13 cellular contexts compared by ENCODE assay signal in genomic region chr6:48766349-48766748, GRCh38.
A peak's percentile ranks its signal among the peaks of the same experiment; 100 is the strongest.
DNase-seq lines count a peak whose midpoint lies in the region; TF ChIP-seq lines count a peak whose summit lies in the region.
"Had no signal": no experiment of that assay in that cellular context is flagged by ENCODE, and none has a peak within 500 bp of the region (broad histone marks: within the 10 kb centered on the region; RNA-seq: fewer than 3 reads in every experiment).

No MANE protein-coding gene starts in this region.

- no peaks in the 10 kb centered on the region for H3K27me3 ChIP-seq in Karpas-422 (ENCODE audit: low read length)
- H3K27me3 ChIP-seq: BLaER1, body of pancreas had no signal

- H3K9me2 ChIP-seq in Karpas-422 (replicated peaks; ENCODE audit: insufficient read depth, low read length), result no peaks in the 10 kb centered on the region

- no peaks in the 10 kb centered on the region for H3K9me3 ChIP-seq in Karpas-422 (ENCODE audit: low read length)
- H3K9me3 ChIP-seq: BLaER1, body of pancreas had no signal

- no peaks in the 10 kb centered on the region for H3K36me3 ChIP-seq in Karpas-422 (ENCODE audit: insufficient read depth, low read length)
- H3K36me3 ChIP-seq: BLaER1 had no signal

- no peak for TF ChIP-seq POLR2A in erythroblast (IDR thresholded peaks at IDR 0.05; ENCODE audit: low read length)

- H3K79me2 ChIP-seq in Karpas-422 (ENCODE audit: low read length), result no peaks in the 10 kb centered on the region

- H3K27ac ChIP-seq in Karpas-422 (ENCODE audit: low read length), result no peak overlapping the region
- H3K27ac ChIP-seq: BLaER1, body of pancreas had no signal

- H3K9ac ChIP-seq in Karpas-422 (ENCODE audit: low read length), result no peak overlapping the region
- H3K9ac ChIP-seq: BLaER1 had no signal

- in situ Hi-C loops in astrocyte of the spinal cord (cut with HindIII; ENCODE audit: low sequenced_read_pairs), result no loop called here

- peak overlapping the region; percentile 44 for H3K4me2 ChIP-seq in Karpas-422 (ENCODE audit: low read depth, low read length, poor library complexity, severe bottlenecking)
- H3K4me2 ChIP-seq: BLaER1 had no signal

- no peak overlapping the region for H2AFZ ChIP-seq in Karpas-422 (ENCODE audit: low read length)

- peak; percentile 22 for DNase-seq in AG08395 (ENCODE audit: low spot score)
- DNase-seq in Karpas-422, result no peak
- peak; percentile 69 for DNase-seq in astrocyte of the spinal cord (ENCODE audit: low read depth, low spot score)
- DNase-seq in hepatic stellate cell (ENCODE audit: low spot score), result peak; percentile 17
- DNase-seq in UCSD-AML1 (lab: John Stamatoyannopoulos, UW; ENCODE audit: unreplicated experiment), result no peak
- no peak for DNase-seq in DMS114 treated with DMSO at 0.1 percent for 48 hours (lab: John Stamatoyannopoulos, UW; ENCODE audit: unreplicated experiment)
- DNase-seq in stimulated activated naive CD4-positive, alpha-beta T cell (lab: John Stamatoyannopoulos, UW), result no peak
- no peak for DNase-seq in erythroblast (lab: John Stamatoyannopoulos, UW)
- DNase-seq: body of pancreas; GDM1; NCI-H1436; stimulated activated CD4-positive, alpha-beta T cell treated with anti-CD3 and anti-CD28 coated beads, Interleukin-4, amount 100 ng/mL, for 4 hours had no signal

- H4K20me1 ChIP-seq in Karpas-422 (ENCODE audit: insufficient read depth, low read depth, low read length), result no peaks in the 10 kb centered on the region
- H4K20me1 ChIP-seq: BLaER1 had no signal

- H3K4me1 ChIP-seq in Karpas-422 (ENCODE audit: low read length), result peaks cover 42% of the 10 kb centered on the region
- H3K4me1 ChIP-seq: BLaER1, body of pancreas had no signal

- TF ChIP-seq CTCF in astrocyte of the spinal cord (IDR thresholded peaks at IDR 0.05; ENCODE audit: low read depth, low read length), result no peak

- H3K4me3 ChIP-seq in Karpas-422 (ENCODE audit: low read length) (no peak overlapping the region), astrocyte of the spinal cord (ENCODE audit: low read depth, low read length) (no peak overlapping the region)
- H3K4me3 ChIP-seq: BLaER1, body of pancreas had no signal

Comparison
In these comparisons a context has a peak if more than half of its experiments do, and no peak if none do; other contexts are left out.
1. DNase-seq: peak in AG08395 (single experiment), astrocyte of the spinal cord (single experiment) and hepatic stellate cell (single experiment); none in Karpas-422 (single experiment), UCSD-AML1 (single experiment), DMS114 treated with DMSO at 0.1 percent for 48 hours (single experiment), stimulated activated naive CD4-positive, alpha-beta T cell (0 of 6) and erythroblast (0 of 2).